Comparison of ENCODE assay signal across 3 cellular contexts in the genomic region with DNA sequence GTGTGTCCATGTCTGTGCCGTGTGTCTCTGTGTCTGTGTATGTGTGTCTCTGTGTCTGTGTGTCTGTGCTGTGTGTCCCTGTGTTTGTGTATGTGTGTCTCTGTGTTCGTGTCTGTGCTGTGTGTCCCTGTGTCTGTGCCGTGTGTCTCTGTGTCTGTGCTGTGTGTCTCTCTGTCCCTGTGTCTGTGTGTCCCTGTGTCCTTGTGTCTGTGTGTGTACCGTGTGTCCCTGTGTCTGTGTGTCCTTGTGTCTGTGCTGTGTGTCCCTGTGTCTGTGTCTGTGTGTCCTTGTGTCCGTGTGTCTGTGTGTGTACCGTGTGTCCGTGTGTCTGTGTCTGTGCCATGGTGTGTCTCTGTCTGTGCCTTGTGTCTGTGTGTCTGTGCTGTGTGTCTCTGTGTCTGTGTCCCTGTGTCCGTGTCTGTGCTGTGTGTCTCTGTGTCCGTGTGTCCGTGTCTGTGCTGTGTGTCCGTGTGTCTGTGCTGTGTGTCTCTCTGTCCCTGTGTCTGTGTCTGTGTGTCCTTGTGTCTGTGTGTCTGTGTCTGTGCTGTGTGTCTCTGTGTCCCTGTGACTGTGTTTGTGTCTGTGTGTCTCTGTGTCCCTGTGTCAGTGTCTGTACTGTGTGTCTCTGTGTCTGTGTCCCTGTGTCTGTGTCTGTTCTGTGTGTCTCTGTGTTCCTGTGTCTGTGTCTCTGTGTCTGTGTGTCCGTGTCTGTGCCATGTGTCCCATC.
TF ChIP-seq lines count a peak whose summit lies in the region.

No MANE protein-coding gene starts in this region.

TF ChIP-seq in A549, 52 proteins besides CTCF, POLR2A, EP300 and RAD21:
- TF ChIP-seq, protein P1, sequence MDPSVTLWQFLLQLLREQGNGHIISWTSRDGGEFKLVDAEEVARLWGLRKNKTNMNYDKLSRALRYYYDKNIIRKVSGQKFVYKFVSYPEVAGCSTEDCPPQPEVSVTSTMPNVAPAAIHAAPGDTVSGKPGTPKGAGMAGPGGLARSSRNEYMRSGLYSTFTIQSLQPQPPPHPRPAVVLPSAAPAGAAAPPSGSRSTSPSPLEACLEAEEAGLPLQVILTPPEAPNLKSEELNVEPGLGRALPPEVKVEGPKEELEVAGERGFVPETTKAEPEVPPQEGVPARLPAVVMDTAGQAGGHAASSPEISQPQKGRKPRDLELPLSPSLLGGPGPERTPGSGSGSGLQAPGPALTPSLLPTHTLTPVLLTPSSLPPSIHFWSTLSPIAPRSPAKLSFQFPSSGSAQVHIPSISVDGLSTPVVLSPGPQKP (IDR thresholded peaks at IDR 0.05; ENCODE audit: low read depth, low read length), result no peak
- peak; percentile 48 for TF ChIP-seq ZFP36 (IDR thresholded peaks at IDR 0.05; ENCODE audit: borderline replicate concordance, partially characterized antibody)
TF ChIP-seq in A549: peak in this region for 1.

TF ChIP-seq in HEK293, 187 proteins besides CTCF, POLR2A, EP300 and RAD21 (continues in another document):
- TF ChIP-seq ZSCAN16 (tag by site-specific recombination; IDR thresholded peaks at IDR 0.05) (no peak), ZBTB21 (tag by site-specific recombination; IDR thresholded peaks at IDR 0.05) (no peak), ZNF114 (tag by site-specific recombination; IDR thresholded peaks at IDR 0.05) (peak; percentile 76; the same call in 1 of the 2 replicates), ZNF658 (tag by site-specific recombination; IDR thresholded peaks at IDR 0.05) (no peak), ZNF571 (tag by site-specific recombination; IDR thresholded peaks at IDR 0.05) (0 out of 2 replicates have a peak, but pooled peaks have one; percentile 70), ZNF433 (tag by site-specific recombination; IDR thresholded peaks at IDR 0.05; ENCODE audit: low read depth) (no peak), SALL2 (tag by site-specific recombination; IDR thresholded peaks at IDR 0.05; ENCODE audit: borderline replicate concordance) (peak; percentile 78; the same call in 1 of the 2 replicates), ZNF670 (tag by site-specific recombination; IDR thresholded peaks at IDR 0.05; ENCODE audit: low read depth) (peak; percentile 70; the same call in 1 of the 2 replicates), ZBTB48 (tag by site-specific recombination; IDR thresholded peaks at IDR 0.05) (0 out of 2 replicates have a peak, but pooled peaks have one; percentile 17), ZNF768 (tag by site-specific recombination; IDR thresholded peaks at IDR 0.05) (peak; percentile 99; the same call in 1 of the 2 replicates), SCRT1 (tag by site-specific recombination; IDR thresholded peaks at IDR 0.05; ENCODE audit: borderline replicate concordance) (no peak), ZNF792 (tag by site-specific recombination; IDR thresholded peaks at IDR 0.05) (no peak), ZNF544 (tag by site-specific recombination; IDR thresholded peaks at IDR 0.05) (no peak), REPIN1 (tag by site-specific recombination; IDR thresholded peaks at IDR 0.05; ENCODE audit: low read depth) (no peak), ZNF707 (tag by site-specific recombination; IDR thresholded peaks at IDR 0.05) (no peak; the same call in 1 of the 2 replicates), ZNF133 (tag by site-specific recombination; IDR thresholded peaks at IDR 0.05) (no peak), HOXD13 (CRISPR knock-in tag; IDR thresholded peaks at IDR 0.05; ENCODE audit: borderline replicate concordance) (no peak), ZBTB1 (tag by site-specific recombination; IDR thresholded peaks at IDR 0.05) (no peak)
- TF ChIP-seq, protein P2, sequence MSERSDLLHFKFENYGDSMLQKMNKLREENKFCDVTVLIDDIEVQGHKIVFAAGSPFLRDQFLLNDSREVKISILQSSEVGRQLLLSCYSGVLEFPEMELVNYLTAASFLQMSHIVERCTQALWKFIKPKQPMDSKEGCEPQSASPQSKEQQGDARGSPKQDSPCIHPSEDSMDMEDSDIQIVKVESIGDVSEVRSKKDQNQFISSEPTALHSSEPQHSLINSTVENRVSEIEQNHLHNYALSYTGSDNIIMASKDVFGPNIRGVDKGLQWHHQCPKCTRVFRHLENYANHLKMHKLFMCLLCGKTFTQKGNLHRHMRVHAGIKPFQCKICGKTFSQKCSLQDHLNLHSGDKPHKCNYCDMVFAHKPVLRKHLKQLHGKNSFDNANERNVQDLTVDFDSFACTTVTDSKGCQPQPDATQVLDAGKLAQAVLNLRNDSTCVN (tag by site-specific recombination; optimal IDR thresholded peaks at IDR 0.05), result peak; percentile 16
- TF ChIP-seq, protein P3, sequence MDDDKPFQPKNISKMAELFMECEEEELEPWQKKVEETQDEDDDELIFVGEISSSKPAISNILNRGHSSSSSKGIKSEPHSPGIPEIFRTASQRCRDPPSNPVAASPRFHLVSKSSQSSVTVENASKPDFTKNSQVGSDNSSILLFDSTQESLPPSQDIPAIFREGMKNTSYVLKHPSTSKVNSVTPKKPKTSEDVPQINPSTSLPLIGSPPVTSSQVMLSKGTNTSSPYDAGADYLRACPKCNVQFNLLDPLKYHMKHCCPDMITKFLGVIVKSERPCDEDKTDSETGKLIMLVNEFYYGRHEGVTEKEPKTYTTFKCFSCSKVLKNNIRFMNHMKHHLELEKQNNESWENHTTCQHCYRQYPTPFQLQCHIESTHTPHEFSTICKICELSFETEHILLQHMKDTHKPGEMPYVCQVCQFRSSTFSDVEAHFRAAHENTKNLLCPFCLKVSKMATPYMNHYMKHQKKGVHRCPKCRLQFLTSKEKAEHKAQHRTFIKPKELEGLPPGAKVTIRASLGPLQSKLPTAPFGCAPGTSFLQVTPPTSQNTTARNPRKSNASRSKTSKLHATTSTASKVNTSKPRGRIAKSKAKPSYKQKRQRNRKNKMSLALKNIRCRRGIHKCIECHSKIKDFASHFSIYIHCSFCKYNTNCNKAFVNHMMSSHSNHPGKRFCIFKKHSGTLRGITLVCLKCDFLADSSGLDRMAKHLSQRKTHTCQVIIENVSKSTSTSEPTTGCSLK (tag by site-specific recombination; IDR thresholded peaks at IDR 0.05), result peak; percentile 67; the same call in 1 of the 2 replicates
- TF ChIP-seq, protein P4, sequence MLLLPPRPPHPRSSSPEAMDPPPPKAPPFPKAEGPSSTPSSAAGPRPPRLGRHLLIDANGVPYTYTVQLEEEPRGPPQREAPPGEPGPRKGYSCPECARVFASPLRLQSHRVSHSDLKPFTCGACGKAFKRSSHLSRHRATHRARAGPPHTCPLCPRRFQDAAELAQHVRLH (tag by site-specific recombination; IDR thresholded peaks at IDR 0.05), result no peak
- TF ChIP-seq, protein P5, sequence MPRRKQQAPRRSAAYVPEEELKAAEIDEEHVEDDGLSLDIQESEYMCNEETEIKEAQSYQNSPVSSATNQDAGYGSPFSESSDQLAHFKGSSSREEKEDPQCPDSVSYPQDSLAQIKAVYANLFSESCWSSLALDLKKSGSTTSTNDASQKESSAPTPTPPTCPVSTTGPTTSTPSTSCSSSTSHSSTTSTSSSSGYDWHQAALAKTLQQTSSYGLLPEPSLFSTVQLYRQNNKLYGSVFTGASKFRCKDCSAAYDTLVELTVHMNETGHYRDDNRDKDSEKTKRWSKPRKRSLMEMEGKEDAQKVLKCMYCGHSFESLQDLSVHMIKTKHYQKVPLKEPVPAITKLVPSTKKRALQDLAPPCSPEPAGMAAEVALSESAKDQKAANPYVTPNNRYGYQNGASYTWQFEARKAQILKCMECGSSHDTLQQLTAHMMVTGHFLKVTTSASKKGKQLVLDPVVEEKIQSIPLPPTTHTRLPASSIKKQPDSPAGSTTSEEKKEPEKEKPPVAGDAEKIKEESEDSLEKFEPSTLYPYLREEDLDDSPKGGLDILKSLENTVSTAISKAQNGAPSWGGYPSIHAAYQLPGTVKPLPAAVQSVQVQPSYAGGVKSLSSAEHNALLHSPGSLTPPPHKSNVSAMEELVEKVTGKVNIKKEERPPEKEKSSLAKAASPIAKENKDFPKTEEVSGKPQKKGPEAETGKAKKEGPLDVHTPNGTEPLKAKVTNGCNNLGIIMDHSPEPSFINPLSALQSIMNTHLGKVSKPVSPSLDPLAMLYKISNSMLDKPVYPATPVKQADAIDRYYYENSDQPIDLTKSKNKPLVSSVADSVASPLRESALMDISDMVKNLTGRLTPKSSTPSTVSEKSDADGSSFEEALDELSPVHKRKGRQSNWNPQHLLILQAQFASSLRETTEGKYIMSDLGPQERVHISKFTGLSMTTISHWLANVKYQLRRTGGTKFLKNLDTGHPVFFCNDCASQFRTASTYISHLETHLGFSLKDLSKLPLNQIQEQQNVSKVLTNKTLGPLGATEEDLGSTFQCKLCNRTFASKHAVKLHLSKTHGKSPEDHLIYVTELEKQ (tag by site-specific recombination; IDR thresholded peaks at IDR 0.05; ENCODE audit: borderline replicate concordance), result no peak

TF ChIP-seq in K562, 482 proteins besides CTCF, POLR2A, EP300 and RAD21 (continues in another document):
- TF ChIP-seq BRD9 (IDR thresholded peaks at IDR 0.05; ENCODE audit: low read depth, partially characterized antibody) (peak; percentile 100), KDM1A (IDR thresholded peaks at IDR 0.05) (peak in 1 of 2 experiments; percentile 21; a peak in 1 of 4 replicates), SMARCA5 (IDR thresholded peaks at IDR 0.05) (peak; percentile 100), NBN (IDR thresholded peaks at IDR 0.05; ENCODE audit: low read depth) (no peak), CBX1 (IDR thresholded peaks at IDR 0.05; ENCODE audit: low read depth) (0 out of 2 replicates have a peak, but pooled peaks have one; percentile 38), BCOR (IDR thresholded peaks at IDR 0.05) (peak; percentile 96), TAF15 (IDR thresholded peaks at IDR 0.05; ENCODE audit: low read depth, low read length) (no peak)
- TF ChIP-seq, protein P6, sequence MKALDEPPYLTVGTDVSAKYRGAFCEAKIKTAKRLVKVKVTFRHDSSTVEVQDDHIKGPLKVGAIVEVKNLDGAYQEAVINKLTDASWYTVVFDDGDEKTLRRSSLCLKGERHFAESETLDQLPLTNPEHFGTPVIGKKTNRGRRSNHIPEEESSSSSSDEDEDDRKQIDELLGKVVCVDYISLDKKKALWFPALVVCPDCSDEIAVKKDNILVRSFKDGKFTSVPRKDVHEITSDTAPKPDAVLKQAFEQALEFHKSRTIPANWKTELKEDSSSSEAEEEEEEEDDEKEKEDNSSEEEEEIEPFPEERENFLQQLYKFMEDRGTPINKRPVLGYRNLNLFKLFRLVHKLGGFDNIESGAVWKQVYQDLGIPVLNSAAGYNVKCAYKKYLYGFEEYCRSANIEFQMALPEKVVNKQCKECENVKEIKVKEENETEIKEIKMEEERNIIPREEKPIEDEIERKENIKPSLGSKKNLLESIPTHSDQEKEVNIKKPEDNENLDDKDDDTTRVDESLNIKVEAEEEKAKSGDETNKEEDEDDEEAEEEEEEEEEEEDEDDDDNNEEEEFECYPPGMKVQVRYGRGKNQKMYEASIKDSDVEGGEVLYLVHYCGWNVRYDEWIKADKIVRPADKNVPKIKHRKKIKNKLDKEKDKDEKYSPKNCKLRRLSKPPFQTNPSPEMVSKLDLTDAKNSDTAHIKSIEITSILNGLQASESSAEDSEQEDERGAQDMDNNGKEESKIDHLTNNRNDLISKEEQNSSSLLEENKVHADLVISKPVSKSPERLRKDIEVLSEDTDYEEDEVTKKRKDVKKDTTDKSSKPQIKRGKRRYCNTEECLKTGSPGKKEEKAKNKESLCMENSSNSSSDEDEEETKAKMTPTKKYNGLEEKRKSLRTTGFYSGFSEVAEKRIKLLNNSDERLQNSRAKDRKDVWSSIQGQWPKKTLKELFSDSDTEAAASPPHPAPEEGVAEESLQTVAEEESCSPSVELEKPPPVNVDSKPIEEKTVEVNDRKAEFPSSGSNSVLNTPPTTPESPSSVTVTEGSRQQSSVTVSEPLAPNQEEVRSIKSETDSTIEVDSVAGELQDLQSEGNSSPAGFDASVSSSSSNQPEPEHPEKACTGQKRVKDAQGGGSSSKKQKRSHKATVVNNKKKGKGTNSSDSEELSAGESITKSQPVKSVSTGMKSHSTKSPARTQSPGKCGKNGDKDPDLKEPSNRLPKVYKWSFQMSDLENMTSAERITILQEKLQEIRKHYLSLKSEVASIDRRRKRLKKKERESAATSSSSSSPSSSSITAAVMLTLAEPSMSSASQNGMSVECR (CRISPR knock-in tag; IDR thresholded peaks at IDR 0.05), result no peak
- TF ChIP-seq, protein P7, sequence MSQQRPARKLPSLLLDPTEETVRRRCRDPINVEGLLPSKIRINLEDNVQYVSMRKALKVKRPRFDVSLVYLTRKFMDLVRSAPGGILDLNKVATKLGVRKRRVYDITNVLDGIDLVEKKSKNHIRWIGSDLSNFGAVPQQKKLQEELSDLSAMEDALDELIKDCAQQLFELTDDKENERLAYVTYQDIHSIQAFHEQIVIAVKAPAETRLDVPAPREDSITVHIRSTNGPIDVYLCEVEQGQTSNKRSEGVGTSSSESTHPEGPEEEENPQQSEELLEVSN (IDR thresholded peaks at IDR 0.05; ENCODE audit: borderline replicate concordance in 1 of 2, extremely low read depth in 1 of 2, insufficient read depth in 1 of 2, insufficient read length in 1 of 2, low read depth in 1 of 2, low read length in 1 of 2, poor library complexity in 1 of 2, severe bottlenecking in 1 of 2), result no peak
- TF ChIP-seq, protein P8, sequence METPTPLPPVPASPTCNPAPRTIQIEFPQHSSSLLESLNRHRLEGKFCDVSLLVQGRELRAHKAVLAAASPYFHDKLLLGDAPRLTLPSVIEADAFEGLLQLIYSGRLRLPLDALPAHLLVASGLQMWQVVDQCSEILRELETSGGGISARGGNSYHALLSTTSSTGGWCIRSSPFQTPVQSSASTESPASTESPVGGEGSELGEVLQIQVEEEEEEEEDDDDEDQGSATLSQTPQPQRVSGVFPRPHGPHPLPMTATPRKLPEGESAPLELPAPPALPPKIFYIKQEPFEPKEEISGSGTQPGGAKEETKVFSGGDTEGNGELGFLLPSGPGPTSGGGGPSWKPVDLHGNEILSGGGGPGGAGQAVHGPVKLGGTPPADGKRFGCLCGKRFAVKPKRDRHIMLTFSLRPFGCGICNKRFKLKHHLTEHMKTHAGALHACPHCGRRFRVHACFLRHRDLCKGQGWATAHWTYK (CRISPR knock-in tag; IDR thresholded peaks at IDR 0.05), result no peak
- TF ChIP-seq, protein P9, sequence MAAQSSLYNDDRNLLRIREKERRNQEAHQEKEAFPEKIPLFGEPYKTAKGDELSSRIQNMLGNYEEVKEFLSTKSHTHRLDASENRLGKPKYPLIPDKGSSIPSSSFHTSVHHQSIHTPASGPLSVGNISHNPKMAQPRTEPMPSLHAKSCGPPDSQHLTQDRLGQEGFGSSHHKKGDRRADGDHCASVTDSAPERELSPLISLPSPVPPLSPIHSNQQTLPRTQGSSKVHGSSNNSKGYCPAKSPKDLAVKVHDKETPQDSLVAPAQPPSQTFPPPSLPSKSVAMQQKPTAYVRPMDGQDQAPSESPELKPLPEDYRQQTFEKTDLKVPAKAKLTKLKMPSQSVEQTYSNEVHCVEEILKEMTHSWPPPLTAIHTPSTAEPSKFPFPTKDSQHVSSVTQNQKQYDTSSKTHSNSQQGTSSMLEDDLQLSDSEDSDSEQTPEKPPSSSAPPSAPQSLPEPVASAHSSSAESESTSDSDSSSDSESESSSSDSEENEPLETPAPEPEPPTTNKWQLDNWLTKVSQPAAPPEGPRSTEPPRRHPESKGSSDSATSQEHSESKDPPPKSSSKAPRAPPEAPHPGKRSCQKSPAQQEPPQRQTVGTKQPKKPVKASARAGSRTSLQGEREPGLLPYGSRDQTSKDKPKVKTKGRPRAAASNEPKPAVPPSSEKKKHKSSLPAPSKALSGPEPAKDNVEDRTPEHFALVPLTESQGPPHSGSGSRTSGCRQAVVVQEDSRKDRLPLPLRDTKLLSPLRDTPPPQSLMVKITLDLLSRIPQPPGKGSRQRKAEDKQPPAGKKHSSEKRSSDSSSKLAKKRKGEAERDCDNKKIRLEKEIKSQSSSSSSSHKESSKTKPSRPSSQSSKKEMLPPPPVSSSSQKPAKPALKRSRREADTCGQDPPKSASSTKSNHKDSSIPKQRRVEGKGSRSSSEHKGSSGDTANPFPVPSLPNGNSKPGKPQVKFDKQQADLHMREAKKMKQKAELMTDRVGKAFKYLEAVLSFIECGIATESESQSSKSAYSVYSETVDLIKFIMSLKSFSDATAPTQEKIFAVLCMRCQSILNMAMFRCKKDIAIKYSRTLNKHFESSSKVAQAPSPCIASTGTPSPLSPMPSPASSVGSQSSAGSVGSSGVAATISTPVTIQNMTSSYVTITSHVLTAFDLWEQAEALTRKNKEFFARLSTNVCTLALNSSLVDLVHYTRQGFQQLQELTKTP (IDR thresholded peaks at IDR 0.05; ENCODE audit: low read depth in 1 of 2, partially characterized antibody in 2 of 2), result peak in 1 of 2 experiments; percentile 89
